In the genomic region with DNA sequence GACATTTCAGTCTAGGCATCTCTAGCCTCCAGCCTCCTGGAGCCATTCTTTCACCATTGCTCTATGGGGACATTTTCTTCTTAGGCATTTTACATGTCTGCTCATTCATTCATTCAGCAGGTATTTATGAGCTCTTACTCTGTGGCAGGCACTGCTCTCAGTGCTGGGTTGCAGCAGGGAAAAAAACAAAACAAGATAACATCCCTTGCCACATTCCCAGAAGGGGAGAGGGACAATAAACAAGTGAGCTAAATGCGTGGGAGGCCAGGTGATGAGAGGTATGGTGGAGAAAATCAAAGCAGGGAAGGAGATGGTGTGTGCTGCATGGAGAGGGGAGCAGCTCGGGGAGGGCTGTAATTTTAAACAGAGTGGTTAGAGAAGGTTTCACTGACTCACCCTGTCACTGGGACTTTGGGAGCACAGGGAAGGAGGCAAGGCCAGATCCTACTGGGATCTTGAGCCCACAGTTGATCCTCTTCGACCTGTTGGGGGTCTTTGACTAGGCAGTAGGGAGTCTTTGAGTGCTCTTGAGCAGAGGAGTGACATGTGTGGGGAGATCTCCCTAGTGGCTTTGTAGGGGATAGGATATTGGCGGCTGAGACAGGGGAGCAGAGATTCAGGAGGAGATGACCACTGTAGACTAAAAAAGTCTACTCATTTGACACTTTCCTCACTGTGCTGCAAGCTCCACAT, we compare ENCODE assay signal across 2 cellular contexts.
TF ChIP-seq lines count a peak whose summit lies in the region.

No MANE protein-coding gene starts in this region.

TF ChIP-seq in IMR-90, 13 proteins besides CTCF, POLR2A, EP300 and RAD21:
- TF ChIP-seq MXI1 (IDR thresholded peaks at IDR 0.05; ENCODE audit: borderline replicate concordance, low read depth, low read length) (no peak), MAFK (IDR thresholded peaks at IDR 0.05; ENCODE audit: low read depth, low read length) (no peak), ELK1 (IDR thresholded peaks at IDR 0.05; ENCODE audit: borderline replicate concordance, low read depth, low read length) (no peak), BHLHE40 (IDR thresholded peaks at IDR 0.05; ENCODE audit: low read depth, low read length) (no peak), CEBPB (IDR thresholded peaks at IDR 0.05; ENCODE audit: low read depth, low read length) (no peak), USF2 (IDR thresholded peaks at IDR 0.05; ENCODE audit: low read depth, low read length) (no peak), RCOR1 (IDR thresholded peaks at IDR 0.05; ENCODE audit: insufficient replicate concordance, low read length) (no peak), NFE2L2 (IDR thresholded peaks at IDR 0.05; ENCODE audit: low read depth, low read length) (no peak)

TF ChIP-seq in K562, 482 proteins besides CTCF, POLR2A, EP300 and RAD21 (continues in another document):
- TF ChIP-seq, protein P1, sequence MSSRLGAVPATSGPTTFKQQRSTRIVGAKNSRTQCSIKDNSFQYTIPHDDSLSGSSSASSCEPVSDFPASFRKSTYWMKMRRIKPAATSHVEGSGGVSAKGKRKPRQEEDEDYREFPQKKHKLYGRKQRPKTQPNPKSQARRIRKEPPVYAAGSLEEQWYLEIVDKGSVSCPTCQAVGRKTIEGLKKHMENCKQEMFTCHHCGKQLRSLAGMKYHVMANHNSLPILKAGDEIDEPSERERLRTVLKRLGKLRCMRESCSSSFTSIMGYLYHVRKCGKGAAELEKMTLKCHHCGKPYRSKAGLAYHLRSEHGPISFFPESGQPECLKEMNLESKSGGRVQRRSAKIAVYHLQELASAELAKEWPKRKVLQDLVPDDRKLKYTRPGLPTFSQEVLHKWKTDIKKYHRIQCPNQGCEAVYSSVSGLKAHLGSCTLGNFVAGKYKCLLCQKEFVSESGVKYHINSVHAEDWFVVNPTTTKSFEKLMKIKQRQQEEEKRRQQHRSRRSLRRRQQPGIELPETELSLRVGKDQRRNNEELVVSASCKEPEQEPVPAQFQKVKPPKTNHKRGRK (tag; IDR thresholded peaks at IDR 0.05): no peak
- TF ChIP-seq ZBTB43 (CRISPR knock-in tag; IDR thresholded peaks at IDR 0.05) (no peak), ID3 (CRISPR knock-in tag; IDR thresholded peaks at IDR 0.05) (no peak), ID3 (tag; IDR thresholded peaks at IDR 0.05) (no peak), CEBPB (tag; IDR thresholded peaks at IDR 0.05) (no peak), ZNF282 (CRISPR knock-in tag; IDR thresholded peaks at IDR 0.05) (no peak), SMARCA5 (IDR thresholded peaks at IDR 0.05) (no peak), CREM (IDR thresholded peaks at IDR 0.05; ENCODE audit: low read depth) (0 out of 2 replicates have a peak, but pooled peaks have one; percentile 9), E2F1 (CRISPR knock-in tag; IDR thresholded peaks at IDR 0.05) (no peak), ZNF77 (CRISPR knock-in tag; IDR thresholded peaks at IDR 0.05) (no peak), ZEB2 (IDR thresholded peaks at IDR 0.05) (peak; percentile 42; the same call in 1 of the 2 replicates), ZNF668 (CRISPR knock-in tag; IDR thresholded peaks at IDR 0.05) (no peak), ZNF165 (CRISPR knock-in tag; IDR thresholded peaks at IDR 0.05; ENCODE audit: borderline replicate concordance) (no peak), EGR1 (conservative IDR thresholded peaks at IDR 0.05) (peak; percentile 41; the same call in 1 of the 2 replicates), EWSR1 (IDR thresholded peaks at IDR 0.05; ENCODE audit: borderline replicate concordance, low read depth, partially characterized antibody) (no peak), SUPT5H (IDR thresholded peaks at IDR 0.05) (no peak), SRSF3 (IDR thresholded peaks at IDR 0.05; ENCODE audit: insufficient read depth, low read length) (no peak), KLF6 (CRISPR knock-in tag; IDR thresholded peaks at IDR 0.05; ENCODE audit: borderline replicate concordance) (no peak), ZFP36 (IDR thresholded peaks at IDR 0.05; ENCODE audit: low read depth, low read length, partially characterized antibody) (peak; percentile 69), HDAC2 (IDR thresholded peaks at IDR 0.05) (peak; percentile 38; the same call in 1 of the 2 replicates), KDM1A (IDR thresholded peaks at IDR 0.05) (peak; percentile 22 to 70; a peak in 3 of 4 replicates), BRCA1 (IDR thresholded peaks at IDR 0.05) (no peak), BRCA1 (CRISPR knock-in tag; IDR thresholded peaks at IDR 0.05) (no peak), FOXA1 (IDR thresholded peaks at IDR 0.05; ENCODE audit: borderline replicate concordance) (no peak), CBX1 (IDR thresholded peaks at IDR 0.05; ENCODE audit: low read depth) (no peak), ZNF239 (CRISPR knock-in tag; IDR thresholded peaks at IDR 0.05) (0 out of 2 replicates have a peak, but pooled peaks have one; percentile 13), ELK1 (CRISPR knock-in tag; IDR thresholded peaks at IDR 0.05) (no peak), MEF2A (IDR thresholded peaks at IDR 0.05; ENCODE audit: control insufficient read depth, low read depth, low read length) (no peak), PRPF4 (IDR thresholded peaks at IDR 0.05; ENCODE audit: insufficient read depth, low read depth, low read length, poor library complexity, severe bottlenecking) (no peak), GABPB2 (CRISPR knock-in tag; conservative IDR thresholded peaks at IDR 0.05) (no peak), BCOR (IDR thresholded peaks at IDR 0.05) (peak; percentile 77), POU5F1 (IDR thresholded peaks at IDR 0.05; ENCODE audit: borderline replicate concordance, low read depth, low read length, partially characterized antibody) (no peak), MCM7 (IDR thresholded peaks at IDR 0.05) (no peak), ZNF551 (CRISPR knock-in tag; IDR thresholded peaks at IDR 0.05) (no peak), MEIS2 (IDR thresholded peaks at IDR 0.05; ENCODE audit: partially characterized antibody) (peak; percentile 4), TCFL5 (CRISPR knock-in tag; conservative IDR thresholded peaks at IDR 0.05) (no peak), ZNF778 (CRISPR knock-in tag; IDR thresholded peaks at IDR 0.05) (no peak), MAZ (CRISPR knock-in tag; conservative IDR thresholded peaks at IDR 0.05 in 1 of 2, IDR thresholded peaks at IDR 0.05 in 1 of 2) (peak; percentile 15 to 50; a peak in 2 of 4 replicates), ERF (CRISPR knock-in tag; IDR thresholded peaks at IDR 0.05) (no peak), HEY1 (CRISPR knock-in tag; IDR thresholded peaks at IDR 0.05; ENCODE audit: borderline replicate concordance) (no peak), ATF7 (IDR thresholded peaks at IDR 0.05) (no peak), EHMT2 (IDR thresholded peaks at IDR 0.05) (0 out of 2 replicates have a peak, but pooled peaks have one; percentile 13), EP400 (IDR thresholded peaks at IDR 0.05) (no peak), PTTG1 (tag; IDR thresholded peaks at IDR 0.05; ENCODE audit: low read depth) (no peak), ZNF24 (IDR thresholded peaks at IDR 0.05) (0 out of 2 replicates have a peak, but pooled peaks have one; percentile 28), RCOR1 (IDR thresholded peaks at IDR 0.05; ENCODE audit: borderline replicate concordance in 1 of 2, low read depth in 2 of 2, low read length in 2 of 2) (0 out of 4 replicates have a peak, but pooled peaks of 1 of the 2 experiments have one; percentile 1), RBM25 (IDR thresholded peaks at IDR 0.05; ENCODE audit: low read depth, low read length, severe bottlenecking) (peak; percentile 81), NCOA2 (IDR thresholded peaks at IDR 0.05; ENCODE audit: partially characterized antibody in 2 of 2) (no peak), THAP12 (CRISPR knock-in tag; IDR thresholded peaks at IDR 0.05) (no peak)
- TF ChIP-seq, protein P2, sequence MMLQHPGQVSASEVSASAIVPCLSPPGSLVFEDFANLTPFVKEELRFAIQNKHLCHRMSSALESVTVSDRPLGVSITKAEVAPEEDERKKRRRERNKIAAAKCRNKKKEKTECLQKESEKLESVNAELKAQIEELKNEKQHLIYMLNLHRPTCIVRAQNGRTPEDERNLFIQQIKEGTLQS (IDR thresholded peaks at IDR 0.05): no peak
- TF ChIP-seq, protein P2 (CRISPR knock-in tag; conservative IDR thresholded peaks at IDR 0.05): no peak
- TF ChIP-seq, protein P3, sequence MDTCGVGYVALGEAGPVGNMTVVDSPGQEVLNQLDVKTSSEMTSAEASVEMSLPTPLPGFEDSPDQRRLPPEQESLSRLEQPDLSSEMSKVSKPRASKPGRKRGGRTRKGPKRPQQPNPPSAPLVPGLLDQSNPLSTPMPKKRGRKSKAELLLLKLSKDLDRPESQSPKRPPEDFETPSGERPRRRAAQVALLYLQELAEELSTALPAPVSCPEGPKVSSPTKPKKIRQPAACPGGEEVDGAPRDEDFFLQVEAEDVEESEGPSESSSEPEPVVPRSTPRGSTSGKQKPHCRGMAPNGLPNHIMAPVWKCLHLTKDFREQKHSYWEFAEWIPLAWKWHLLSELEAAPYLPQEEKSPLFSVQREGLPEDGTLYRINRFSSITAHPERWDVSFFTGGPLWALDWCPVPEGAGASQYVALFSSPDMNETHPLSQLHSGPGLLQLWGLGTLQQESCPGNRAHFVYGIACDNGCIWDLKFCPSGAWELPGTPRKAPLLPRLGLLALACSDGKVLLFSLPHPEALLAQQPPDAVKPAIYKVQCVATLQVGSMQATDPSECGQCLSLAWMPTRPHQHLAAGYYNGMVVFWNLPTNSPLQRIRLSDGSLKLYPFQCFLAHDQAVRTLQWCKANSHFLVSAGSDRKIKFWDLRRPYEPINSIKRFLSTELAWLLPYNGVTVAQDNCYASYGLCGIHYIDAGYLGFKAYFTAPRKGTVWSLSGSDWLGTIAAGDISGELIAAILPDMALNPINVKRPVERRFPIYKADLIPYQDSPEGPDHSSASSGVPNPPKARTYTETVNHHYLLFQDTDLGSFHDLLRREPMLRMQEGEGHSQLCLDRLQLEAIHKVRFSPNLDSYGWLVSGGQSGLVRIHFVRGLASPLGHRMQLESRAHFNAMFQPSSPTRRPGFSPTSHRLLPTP (IDR thresholded peaks at IDR 0.05; ENCODE audit: borderline replicate concordance, extremely low read depth, insufficient read length): no peak
- TF ChIP-seq, protein P4, sequence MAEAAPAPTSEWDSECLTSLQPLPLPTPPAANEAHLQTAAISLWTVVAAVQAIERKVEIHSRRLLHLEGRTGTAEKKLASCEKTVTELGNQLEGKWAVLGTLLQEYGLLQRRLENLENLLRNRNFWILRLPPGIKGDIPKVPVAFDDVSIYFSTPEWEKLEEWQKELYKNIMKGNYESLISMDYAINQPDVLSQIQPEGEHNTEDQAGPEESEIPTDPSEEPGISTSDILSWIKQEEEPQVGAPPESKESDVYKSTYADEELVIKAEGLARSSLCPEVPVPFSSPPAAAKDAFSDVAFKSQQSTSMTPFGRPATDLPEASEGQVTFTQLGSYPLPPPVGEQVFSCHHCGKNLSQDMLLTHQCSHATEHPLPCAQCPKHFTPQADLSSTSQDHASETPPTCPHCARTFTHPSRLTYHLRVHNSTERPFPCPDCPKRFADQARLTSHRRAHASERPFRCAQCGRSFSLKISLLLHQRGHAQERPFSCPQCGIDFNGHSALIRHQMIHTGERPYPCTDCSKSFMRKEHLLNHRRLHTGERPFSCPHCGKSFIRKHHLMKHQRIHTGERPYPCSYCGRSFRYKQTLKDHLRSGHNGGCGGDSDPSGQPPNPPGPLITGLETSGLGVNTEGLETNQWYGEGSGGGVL (CRISPR knock-in tag; IDR thresholded peaks at IDR 0.05): no peak
